Comparison of ENCODE assay signal across 13 cellular contexts in genomic region chr4:37661643-37662221, GRCh38. TPM values are rescaled to one million over a fixed set of nuclear protein-coding genes. Genes with fewer than 3 reads are reported as not detected.
DNase-seq lines count a peak whose midpoint lies in the region; ATAC-seq and TF ChIP-seq lines count a peak whose summit lies in the region.
"Had no signal": no experiment of that assay in that cellular context is flagged by ENCODE, and none has a peak within 500 bp of the region (broad histone marks: within the 10 kb centered on the region; RNA-seq: fewer than 3 reads in every experiment).

No MANE protein-coding gene starts in this region.

- H2AFZ ChIP-seq in IMR-90 (replicated peaks; ENCODE audit: low read length, poor library complexity) = no peak overlapping the region
- no peak overlapping the region for H2AFZ ChIP-seq in PC-9

- H3K9me3 Mint-ChIP-seq in chondrocyte (ENCODE audit: low read depth) = peaks cover 3% of the 10 kb centered on the region

- TF ChIP-seq RAD21 in IMR-90 (IDR thresholded peaks at IDR 0.05; ENCODE audit: low read length) = no peak

- H3K23ac ChIP-seq in IMR-90 (ENCODE audit: low read depth, low read length) = no peak overlapping the region

- no peak overlapping the region for H4K8ac ChIP-seq in IMR-90 (ENCODE audit: low read depth in 2 of 2, low read length in 2 of 2)

- H3K4me1 ChIP-seq in IMR-90 (ENCODE audit: control insufficient read depth, insufficient read depth, low read length) (peaks cover 21% of the 10 kb centered on the region), PC-9 (replicated peaks; ENCODE audit: insufficient read depth) (peaks cover 11% of the 10 kb centered on the region; the same call in 1 of the 2 replicates)

- H3K4me1 Mint-ChIP-seq in chondrocyte (ENCODE audit: low read depth) = peaks cover 55% of the 10 kb centered on the region

- H3K56ac ChIP-seq in IMR-90 (ENCODE audit: extremely low read depth, insufficient read depth, low read length) = no peak overlapping the region

- intact Hi-C loops in IMR-90 (cut with micrococcal nuclease) = no loop called here
- intact Hi-C loops in PC-9 (cut with micrococcal nuclease; ENCODE audit: unreplicated experiment) = no loop called here

- no peak overlapping the region for H3K4me3 ChIP-seq in IMR-90 (ENCODE audit: insufficient read depth, low read depth, low read length)
- no peak overlapping the region for H3K4me3 ChIP-seq in PC-9
- H3K4me3 ChIP-seq: BLaER1 treated with 17β-estradiol and CSF1 and Interleukin-3, amounts not matched to agents 10 nM and 100 nM; transverse colon had no signal

- no peak overlapping the region for H3K4me3 Mint-ChIP-seq in chondrocyte (ENCODE audit: unreplicated experiment)

- H3K9me3 ChIP-seq in IMR-90 (ENCODE audit: control insufficient read depth, insufficient read depth, low read length) (peaks cover 2% of the 10 kb centered on the region), PC-9 (ENCODE audit: insufficient read depth, low read depth) (peaks cover under 1% of the 10 kb centered on the region; the same call in 1 of the 2 replicates)

- no peak overlapping the region for H2BK120ac ChIP-seq in IMR-90 (ENCODE audit: low read depth, low read length)

- no peaks in the 10 kb centered on the region for H4K20me1 ChIP-seq in IMR-90 (ENCODE audit: insufficient read depth, low read length)
- H4K20me1 ChIP-seq in PC-9 (ENCODE audit: insufficient read depth) = no peaks in the 10 kb centered on the region

- POLR2A ChIA-PET in IMR-90 (lab: Charles Lee; ENCODE audit: unreplicated experiment) = no interaction called here
- POLR2A ChIA-PET in PC-9 (lab: Charles Lee; ENCODE audit: unreplicated experiment) = interaction anchor here (0.6 kb wide), 1 partner anchor 68 kb away, joined by 4 read pairs; no protein-coding TSS in a partner anchor

- no peaks in the 10 kb centered on the region for H3F3A ChIP-seq in PC-9 (ENCODE audit: insufficient read depth, low read depth)

- TF ChIP-seq CTCF in IMR-90 (conservative IDR thresholded peaks at IDR 0.05; ENCODE audit: low read depth, low read length) (no peak), chondrocyte (IDR thresholded peaks at IDR 0.05) (no peak), PC-9 (conservative IDR thresholded peaks at IDR 0.05) (no peak)

- H3K9me1 ChIP-seq in IMR-90 (ENCODE audit: insufficient read depth, low read length) = peaks cover 20% of the 10 kb centered on the region

- 0 out of 2 replicates have a peak overlapping the region, but pooled peaks have one; percentile 15 for H3K4ac ChIP-seq in IMR-90 (ENCODE audit: low read depth, low read length)

- H3K27ac ChIP-seq in IMR-90 (ENCODE audit: insufficient read depth, low read length) (no peak overlapping the region), PC-9 (no peak overlapping the region)

- H2AK9ac ChIP-seq in IMR-90 (replicated peaks; ENCODE audit: low read depth, low read length, poor library complexity) = no peak overlapping the region

- no peak overlapping the region for H2BK15ac ChIP-seq in IMR-90 (ENCODE audit: low read depth, low read length)

- in situ Hi-C loops in IMR-90 (cut with MboI; ENCODE audit: low sequenced_read_pairs) = no loop called here

- ATAC-seq in IMR-90 (ENCODE audit: low read depth) (peak; percentile 62), GM21576 (IDR thresholded peaks at IDR 0.05; ENCODE audit: unreplicated experiment) (no peak), GM21723 (IDR thresholded peaks at IDR 0.05; ENCODE audit: unreplicated experiment) (no peak)
- ATAC-seq: activated CD4-positive, CD25-positive, alpha-beta regulatory T cell treated with anti-CD3 and anti-CD28 coated beads, Interleukin-2, amount 50 U/mL, for 24 hours had no signal

- BruUV-seq in IMR-90 (replicated peaks; lab: Mats Ljungman, UMichigan) = no TSS peak
- no TSS peak for BruUV-seq in PC-9 (replicated peaks; lab: Mats Ljungman, UMichigan)

- H3K79me1 ChIP-seq in IMR-90 (ENCODE audit: low read depth in 1 of 2, low read length in 2 of 2) = peaks cover 30 to 74% of the 10 kb centered on the region in 2 experiments

- dilution Hi-C loops in IMR-90 (cut with HindIII; ENCODE audit: low sequenced_read_pairs, unreplicated experiment) = no loop called here

- H2AK5ac ChIP-seq in IMR-90 (ENCODE audit: low read depth, low read length) = 0 out of 2 replicates have a peak overlapping the region, but pooled peaks have one; percentile 19

- no peaks in the 10 kb centered on the region for H3K36me3 Mint-ChIP-seq in chondrocyte (ENCODE audit: low read depth)

- no peak overlapping the region for H2BK20ac ChIP-seq in IMR-90 (ENCODE audit: low read depth, low read length)

- no peak overlapping the region for H4K5ac ChIP-seq in IMR-90 (ENCODE audit: low read depth, low read length)

- H3K27me3 Mint-ChIP-seq in chondrocyte (ENCODE audit: low read depth) = no peaks in the 10 kb centered on the region

- no peak overlapping the region; the same call in 1 of the 2 replicates for H3K4me2 ChIP-seq in IMR-90 (ENCODE audit: low read depth, low read length)
- H3K4me2 ChIP-seq in PC-9 = no peak overlapping the region

- DNase-seq in AG08396 (ENCODE audit: low spot score) (peak; percentile 48), IMR-90 (peak; percentile 61), chondrocyte (ENCODE audit: low spot score) (no peak), myocyte (ENCODE audit: low read depth) (peak; percentile 90), PC-9 (no peak)
- DNase-seq in NK-92 treated with Interleukin-12 subunit alpha and Interleukin-12 subunit beta, amount 100 ng/mL, for 24 hours (lab: John Stamatoyannopoulos, UW) = no peak
- DNase-seq: activated gamma-delta T cell treated with Interleukin-2 at 50 U/mL for 16 hours, NCI-H1930, transverse colon had no signal

- H3K27me3 ChIP-seq in IMR-90 (ENCODE audit: control insufficient read depth, insufficient read depth, low read length) (no peaks in the 10 kb centered on the region), PC-9 (ENCODE audit: insufficient read depth, low read depth) (no peaks in the 10 kb centered on the region)
- H3K27me3 ChIP-seq: BLaER1 treated with 17β-estradiol and CSF1 and Interleukin-3, amounts not matched to agents 10 nM and 100 nM; transverse colon had no signal

- H2BK5ac ChIP-seq in IMR-90 (ENCODE audit: low read depth, low read length, poor library complexity, severe bottlenecking) = no peak overlapping the region

- CTCF ChIA-PET in IMR-90 (lab: Yijun Ruan, JAX) = no interaction called here
- CTCF ChIA-PET in PC-9 (lab: Charles Lee) = no interaction called here

- no peak overlapping the region for H3K14ac ChIP-seq in IMR-90 (replicated peaks; ENCODE audit: low read depth, low read length)

- H3K9ac ChIP-seq in IMR-90 (ENCODE audit: low read depth, low read length) = no peak overlapping the region
- H3K9ac ChIP-seq: BLaER1 treated with 17β-estradiol and CSF1 and Interleukin-3, amounts not matched to agents 10 nM and 100 nM had no signal

- no peak overlapping the region for H3K18ac ChIP-seq in IMR-90 (ENCODE audit: low read depth, low read length)

- TF ChIP-seq POLR2A in IMR-90 (IDR thresholded peaks at IDR 0.05; ENCODE audit: low read depth, low read length) = no peak

- no CpG with 5 or more reads among the region's 3 CpGs for WGBS in IMR-90 (ENCODE audit: extremely low coverage in 2 of 2, insufficient read length in 1 of 2), 2 experiments

- no peaks in the 10 kb centered on the region for H3K79me2 ChIP-seq in PC-9 (ENCODE audit: low read depth)

- H3K27ac Mint-ChIP-seq in chondrocyte (ENCODE audit: unreplicated experiment) = peak overlapping the region; percentile 92

- H4K91ac ChIP-seq in IMR-90 (ENCODE audit: insufficient read depth, low read depth, low read length) = no peak overlapping the region

- H3K36me3 ChIP-seq in IMR-90 (ENCODE audit: control insufficient read depth, insufficient read depth, low read length) = no peaks in the 10 kb centered on the region; the same call in 1 of the 2 replicates
- H3K36me3 ChIP-seq in PC-9 (ENCODE audit: low read depth) = no peaks in the 10 kb centered on the region

- H3K9me2 ChIP-seq in PC-9 (ENCODE audit: insufficient read depth) = no peaks in the 10 kb centered on the region

TF ChIP-seq in IMR-90, 13 proteins besides CTCF, POLR2A, EP300 and RAD21:
- TF ChIP-seq FOS (IDR thresholded peaks at IDR 0.05; ENCODE audit: low read depth, low read length) = no peak
- TF ChIP-seq MAZ (IDR thresholded peaks at IDR 0.05; ENCODE audit: borderline replicate concordance, low read depth, low read length) = 0 out of 2 replicates have a peak, but pooled peaks have one; percentile 9
- TF ChIP-seq CEBPB (IDR thresholded peaks at IDR 0.05; ENCODE audit: low read depth, low read length) = no peak
- no peak for TF ChIP-seq SMC3 (IDR thresholded peaks at IDR 0.05; ENCODE audit: low read depth, low read length)
- TF ChIP-seq RCOR1 (IDR thresholded peaks at IDR 0.05; ENCODE audit: insufficient replicate concordance, low read length) = no peak

RNA-seq across cellular contexts. Expression of gene RELL1, which starts 24.4 kb away (rescaled TPM):
- total RNA-seq in IMR-90 (2012; rRNA removed) (39.6 and 53.6 TPM in 2 replicates), chondrocyte (18.2 to 24.8 TPM (median 22.8 TPM) in 3 replicates), myocyte (66.9 and 97.1 TPM in 2 replicates), PC-9 (2021) (11.9 and 18.5 TPM in 2 replicates)
- 6.8 TPM in 2 replicates for polyA plus RNA-seq in IMR-90 (2012; rRNA removed)
- 5.6 TPM in 2 replicates for polyA plus RNA-seq in IMR-90 (2012; cell fraction: cytosol; rRNA removed)
- polyA plus RNA-seq in IMR-90 (2012; cell fraction: nucleus; rRNA removed; ENCODE audit: low replicate concordance) = 3.8 and 4.2 TPM in 2 replicates
- 27.4 TPM for polyA plus RNA-seq in myocyte (2012)

Comparison
In these comparisons a context has a peak if more than half of its experiments do, and no peak if none do; other contexts are left out.
1. DNase-seq: peak in AG08396 (single experiment), IMR-90 (single experiment) and myocyte (single experiment); none in chondrocyte (single experiment), PC-9 (0 of 2) and NK-92 treated with Interleukin-12 subunit alpha and Interleukin-12 subunit beta, amount 100 ng/mL, for 24 hours (single experiment).